8 cellular contexts compared by ENCODE assay signal in the genomic region with DNA sequence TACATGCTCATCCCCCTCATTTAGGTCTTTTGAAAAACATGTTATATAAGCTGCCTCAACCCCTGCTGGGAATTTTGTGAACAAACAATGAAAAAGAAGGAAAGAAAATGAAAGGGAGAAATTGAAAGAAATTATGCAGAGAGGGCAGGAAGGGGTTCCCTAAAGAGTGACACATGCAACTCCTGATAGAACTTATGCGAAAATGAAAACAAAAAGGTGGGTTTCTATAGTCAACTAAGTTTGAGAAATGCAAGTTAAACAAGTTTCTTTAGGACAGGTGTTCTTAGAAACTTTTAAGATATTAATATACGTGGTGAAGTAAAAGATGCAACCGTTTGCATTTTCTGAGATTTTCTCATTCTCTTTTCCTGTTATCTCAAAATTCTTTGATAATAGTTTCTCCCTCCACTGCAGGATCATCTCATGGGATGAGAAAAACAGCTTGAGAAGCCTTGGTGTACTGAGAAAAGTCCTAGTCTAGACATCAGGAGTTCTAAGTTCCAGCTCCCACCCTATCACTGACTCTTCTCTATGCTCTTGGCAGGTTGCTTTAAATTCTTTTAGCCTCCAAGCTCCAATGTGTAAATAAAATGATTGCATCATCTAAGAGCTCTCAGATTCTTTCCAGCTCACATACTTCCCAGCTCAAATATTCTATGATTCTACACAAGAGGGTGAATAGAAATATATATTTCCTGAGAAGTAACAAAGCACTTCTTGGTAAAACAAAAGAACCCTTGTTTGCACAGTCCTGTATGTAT.
DNase-seq lines count a peak whose midpoint lies in the region; ATAC-seq and TF ChIP-seq lines count a peak whose summit lies in the region.

No MANE protein-coding gene starts in this region.

- H3K36me3 Mint-ChIP-seq in activated naive CD4-positive, alpha-beta T cell treated with anti-CD3 and anti-CD28 coated beads, Interleukin-2, amount 50 U/mL, for 24 hours, result peaks cover 4% of the 10 kb centered on the region
- no peaks in the 10 kb centered on the region for H3K36me3 Mint-ChIP-seq in CD14-positive monocyte

- in situ Hi-C loops in T47D (cut with HindIII; ENCODE audit: low pct_unique_long_range_greater_than_20kb, low sequenced_read_pairs), result no loop called here

- intact Hi-C loops in CD14-positive monocyte (cut with micrococcal nuclease), result no loop called here

- no peak overlapping the region for H3K4me3 ChIP-seq in retinal pigment epithelial cell (ENCODE audit: low read length)

- peak; percentile 58 for ATAC-seq in HG03196 (IDR thresholded peaks at IDR 0.05; ENCODE audit: unreplicated experiment)

- H3K4me3 Mint-ChIP-seq in activated naive CD4-positive, alpha-beta T cell treated with anti-CD3 and anti-CD28 coated beads, Interleukin-2, amount 50 U/mL, for 24 hours, result peak overlapping the region; percentile 75
- no peak overlapping the region for H3K4me3 Mint-ChIP-seq in CD14-positive monocyte

- no peaks in the 10 kb centered on the region for H3K27me3 Mint-ChIP-seq in activated naive CD4-positive, alpha-beta T cell treated with anti-CD3 and anti-CD28 coated beads, Interleukin-2, amount 50 U/mL, for 24 hours
- H3K27me3 Mint-ChIP-seq in CD14-positive monocyte (ENCODE audit: low read depth in 3 of 3), result no peaks in the 10 kb centered on the region

- no peaks in the 10 kb centered on the region for H3K9me3 Mint-ChIP-seq in activated naive CD4-positive, alpha-beta T cell treated with anti-CD3 and anti-CD28 coated beads, Interleukin-2, amount 50 U/mL, for 24 hours
- peaks cover 0 to 2% (median 0%) of the 10 kb centered on the region in 7 donors for H3K9me3 Mint-ChIP-seq in CD14-positive monocyte

- DNase-seq in activated naive CD4-positive, alpha-beta T cell treated with Interleukin-2 at 50 U/mL for 16 hours, result no peak
- DNase-seq in T47D (ENCODE audit: low read depth in 1 of 2, low spot score in 1 of 2) (peak; percentile 41 to 47), retinal pigment epithelial cell (ENCODE audit: low read depth) (peak; percentile 89), NCI-H774 (lab: John Stamatoyannopoulos, UW) (no peak), CD14-positive monocyte (ENCODE audit: low spot score) (no peak)
- DNase-seq in stimulated activated naive CD4-positive, alpha-beta T cell treated with Interleukin-2 at 50 U/mL for 16 hours (lab: John Stamatoyannopoulos, UW), result no peak

- no peak for TF ChIP-seq CTCF in retinal pigment epithelial cell (conservative IDR thresholded peaks at IDR 0.05; ENCODE audit: low read depth, low read length)
- no peak for TF ChIP-seq CTCF in CD14-positive monocyte (IDR thresholded peaks at IDR 0.05)

- H3K27ac Mint-ChIP-seq in activated naive CD4-positive, alpha-beta T cell treated with anti-CD3 and anti-CD28 coated beads, Interleukin-2, amount 50 U/mL, for 24 hours, result peak overlapping the region; percentile 77
- H3K27ac Mint-ChIP-seq in CD14-positive monocyte, result no peak overlapping the region

- peaks cover 95% of the 10 kb centered on the region for H3K4me1 Mint-ChIP-seq in activated naive CD4-positive, alpha-beta T cell treated with anti-CD3 and anti-CD28 coated beads, Interleukin-2, amount 50 U/mL, for 24 hours
- peaks cover 3% of the 10 kb centered on the region for H3K4me1 Mint-ChIP-seq in CD14-positive monocyte

Comparison
In these comparisons a context has a peak if more than half of its experiments do, and no peak if none do; other contexts are left out.
1. DNase-seq: peak in T47D (2 of 2) and retinal pigment epithelial cell (single experiment); none in activated naive CD4-positive, alpha-beta T cell treated with Interleukin-2 at 50 U/mL for 16 hours (single experiment), stimulated activated naive CD4-positive, alpha-beta T cell treated with Interleukin-2 at 50 U/mL for 16 hours (single experiment), NCI-H774 (single experiment) and CD14-positive monocyte (single experiment).